Comparison of ENCODE assay signal across 15 cellular contexts in the genomic region with DNA sequence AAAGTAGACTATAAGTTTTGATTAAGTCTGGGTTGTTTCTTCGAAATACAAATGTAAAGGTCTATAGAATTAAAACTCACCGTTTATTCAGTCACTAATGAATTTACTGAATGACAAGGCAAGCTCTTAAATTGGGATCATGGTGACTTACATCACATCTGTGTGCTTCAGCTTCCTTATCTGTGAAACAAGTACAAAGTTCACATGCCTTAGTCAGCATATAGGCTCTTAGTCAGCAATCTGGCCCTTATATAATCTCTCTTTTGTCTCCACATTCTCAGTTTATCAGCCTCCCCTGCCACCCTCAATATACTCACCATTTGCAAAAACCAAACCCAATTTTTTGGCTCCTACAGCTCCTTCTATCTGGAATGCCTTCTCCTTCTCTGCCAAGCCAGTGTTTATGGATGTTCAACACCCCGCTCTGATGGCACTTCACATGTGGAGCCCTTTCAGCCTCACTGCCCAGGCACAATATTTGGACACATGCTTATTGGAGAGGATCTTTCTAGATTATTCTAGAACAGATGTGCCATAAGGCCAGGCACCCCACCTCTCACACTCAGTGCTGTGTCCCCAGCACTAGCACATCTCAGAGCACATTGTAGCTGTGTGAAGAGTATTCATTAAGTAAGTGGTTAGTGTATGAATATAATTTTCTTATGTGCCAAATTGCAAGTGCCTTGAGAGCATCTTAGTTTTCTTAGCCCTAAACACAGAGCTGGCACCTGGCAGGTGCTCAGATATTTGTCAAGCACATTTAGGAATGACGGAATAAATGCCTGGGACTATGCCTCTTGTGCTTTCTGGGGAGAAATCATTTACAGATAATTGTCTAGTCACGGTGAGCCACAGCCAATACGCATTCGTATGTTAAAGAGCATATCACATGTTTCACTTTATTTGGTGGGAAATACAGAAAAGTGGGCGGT. TPM values are rescaled to one million over a fixed set of nuclear protein-coding genes. Genes with fewer than 3 reads are reported as not detected.
DNase-seq lines count a peak whose midpoint lies in the region; ATAC-seq, FAIRE-seq and TF ChIP-seq lines count a peak whose summit lies in the region.
"Had no signal": no experiment of that assay in that cellular context is flagged by ENCODE, and none has a peak within 500 bp of the region (broad histone marks: within the 10 kb centered on the region; RNA-seq: fewer than 3 reads in every experiment).

No MANE protein-coding gene starts in this region.

- no peak overlapping the region for H2AFZ ChIP-seq in endothelial cell of umbilical vein (ENCODE audit: low read depth, low read length)

- no peaks in the 10 kb centered on the region for H3K36me3 Mint-ChIP-seq in activated T-helper 17 cell treated with anti-CD3 and anti-CD28 coated beads, Interleukin-2, amount 50 U/mL, for 72 hours (ENCODE audit: low read depth)

- CTCF ChIA-PET in Panc1 (lab: Charles Lee): no interaction called here
- CTCF ChIA-PET in endothelial cell of umbilical vein (lab: Charles Lee): interaction anchor here (0.8 to 9.6 kb wide), 3 partner anchors 9 to 17 kb away, joined by 3 to 284 read pairs (median 3); a partner anchor contains a TSS

- no peak for TF ChIP-seq CTCF in Panc1 (IDR thresholded peaks at IDR 0.05)
- TF ChIP-seq CTCF in endothelial cell of umbilical vein (IDR thresholded peaks at IDR 0.05; ENCODE audit: extremely low read depth in 1 of 2, insufficient read depth in 1 of 2, low read depth in 1 of 2, low read length in 2 of 2): no peak
- no peak for TF ChIP-seq CTCF in pancreas (IDR thresholded peaks at IDR 0.05)

- H4K20me1 ChIP-seq in endothelial cell of umbilical vein (replicated peaks; ENCODE audit: control insufficient read depth, extremely low read depth, insufficient read depth, low read length): no peaks in the 10 kb centered on the region

- POLR2A ChIA-PET in Panc1 (lab: Charles Lee) (no interaction called here), endothelial cell of umbilical vein (lab: Charles Lee) (interaction anchor here (0.9 kb wide), 1 partner anchor 17 kb away, joined by 3 read pairs; no protein-coding TSS in a partner anchor)

- dilution Hi-C loops in endothelial cell of umbilical vein (cut with MboI; ENCODE audit: extremely low pct_ligation_motif_present, low sequenced_read_pairs): no loop called here

- peak; percentile 31 for DNase-seq in DMS 273 (lab: John Stamatoyannopoulos, UW; ENCODE audit: unreplicated experiment)
- DNase-seq in DMS 273 treated with DMSO at 0.1 percent for 48 hours (lab: John Stamatoyannopoulos, UW): no peak
- DNase-seq in Panc1 (ENCODE audit: low read depth, low spot score): no peak
- peak; percentile 49 for DNase-seq in endothelial cell of umbilical vein (ENCODE audit: low read depth, low spot score)
- no peak for DNase-seq in pancreas
- DNase-seq in NCI-H1436 treated with DMSO at 0.1 percent for 48 hours (lab: John Stamatoyannopoulos, UW): no peak
- DNase-seq: 8988T; activated CD4-positive, alpha-beta T cell treated with anti-CD3 and anti-CD28 coated beads, Interleukin-2, amount 50 U/mL, for 1 hour; activated gamma-delta T cell; MG63; NCI-H526; SW 1271 had no signal

- no peak overlapping the region for H3K9ac ChIP-seq in endothelial cell of umbilical vein (replicated peaks; ENCODE audit: extremely low read depth, insufficient read depth, low read length)

- no peaks in the 10 kb centered on the region for H3K9me3 ChIP-seq in Panc1 (ENCODE audit: control insufficient read depth, insufficient read depth, low read depth, low read length)
- H3K9me3 ChIP-seq in endothelial cell of umbilical vein (replicated peaks; ENCODE audit: control insufficient read depth, insufficient read depth, low read length): no peaks in the 10 kb centered on the region
- no peaks in the 10 kb centered on the region for H3K9me3 ChIP-seq in pancreas
- H3K9me3 ChIP-seq: MG63 had no signal

- no peaks in the 10 kb centered on the region for H3K27me3 ChIP-seq in Panc1 (ENCODE audit: control insufficient read depth, insufficient read depth, low read length)
- no peaks in the 10 kb centered on the region for H3K27me3 ChIP-seq in endothelial cell of umbilical vein (ENCODE audit: control insufficient read depth in 2 of 2, insufficient read depth in 2 of 2, low read length in 2 of 2)
- H3K27me3 ChIP-seq in pancreas: no peaks in the 10 kb centered on the region
- H3K27me3 ChIP-seq: MG63 had no signal

- intact Hi-C loops in Panc1 (cut with micrococcal nuclease; ENCODE audit: unreplicated experiment): loop anchor here (10.0 kb wide), 1 partner anchor 82 kb away; no protein-coding TSS in a partner anchor
- intact Hi-C loops in endothelial cell of umbilical vein (cut with micrococcal nuclease): loop anchor here (10.0 kb wide), 1 partner anchor 282 kb away; no protein-coding TSS in a partner anchor
- intact Hi-C loops in pancreas (cut with DNase I): no loop called here

- peaks cover 16% of the 10 kb centered on the region for H3K27me3 Mint-ChIP-seq in activated T-helper 17 cell treated with anti-CD3 and anti-CD28 coated beads, Interleukin-2, amount 50 U/mL, for 72 hours

- no peaks in the 10 kb centered on the region for H3K79me2 ChIP-seq in endothelial cell of umbilical vein (ENCODE audit: control insufficient read depth, insufficient read depth, low read length)

- no peak overlapping the region for H3K4me3 Mint-ChIP-seq in activated T-helper 17 cell treated with anti-CD3 and anti-CD28 coated beads, Interleukin-2, amount 50 U/mL, for 72 hours

- WGBS in pancreas, 2 donors: 58 to 70% methylated on average over 8 of the region's 8 CpGs

- H3K27ac ChIP-seq in Panc1 (ENCODE audit: low read length) (peak overlapping the region; percentile 71), endothelial cell of umbilical vein (ENCODE audit: insufficient read depth, low read depth, low read length) (no peak overlapping the region), pancreas (no peak overlapping the region)

- no peak overlapping the region for H3K4me3 ChIP-seq in Panc1 (ENCODE audit: low read depth in 2 of 2, low read length in 2 of 2)
- H3K4me3 ChIP-seq in endothelial cell of umbilical vein (replicated peaks in 1 of 3; ENCODE audit: insufficient read depth in 1 of 3, low read depth in 1 of 3, low read length in 3 of 3): no peak overlapping the region
- no peak overlapping the region for H3K4me3 ChIP-seq in pancreas
- H3K4me3 ChIP-seq: MG63 had no signal

- ATAC-seq in Panc1 (peak; percentile 53; the same call in 1 of the 2 replicates), pancreas (peak; percentile 51 to 73 (median 72)), HG03521 (IDR thresholded peaks at IDR 0.05; ENCODE audit: unreplicated experiment) (no peak)
- no peak for ATAC-seq in activated T-helper 17 cell treated with anti-CD3 and anti-CD28 coated beads, Interleukin-2, amount 50 U/mL, for 72 hours (replicated peaks)

- H3K27ac Mint-ChIP-seq in activated T-helper 17 cell treated with anti-CD3 and anti-CD28 coated beads, Interleukin-2, amount 50 U/mL, for 72 hours: no peak overlapping the region

- no peak for TF ChIP-seq POLR2A in endothelial cell of umbilical vein (IDR thresholded peaks at IDR 0.05; ENCODE audit: low read depth, low read length)

- H3K4me1 ChIP-seq in Panc1 (ENCODE audit: control insufficient read depth, insufficient read depth, low read length) (peaks cover 65% of the 10 kb centered on the region), endothelial cell of umbilical vein (ENCODE audit: control insufficient read depth, extremely low read depth, insufficient read depth, low read length) (peaks cover 45% of the 10 kb centered on the region), pancreas (peaks cover 11 to 51% (median 50%) of the 10 kb centered on the region in 3 donors)

- H3K4me1 Mint-ChIP-seq in activated T-helper 17 cell treated with anti-CD3 and anti-CD28 coated beads, Interleukin-2, amount 50 U/mL, for 72 hours: no peaks in the 10 kb centered on the region

- FAIRE-seq in endothelial cell of umbilical vein (lab: Jason Lieb, UNC): no peak
- FAIRE-seq in pancreas (lab: Jason Lieb, UNC): no peak
- FAIRE-seq: colon had no signal

- no peaks in the 10 kb centered on the region for H3K9me3 Mint-ChIP-seq in activated T-helper 17 cell treated with anti-CD3 and anti-CD28 coated beads, Interleukin-2, amount 50 U/mL, for 72 hours

- H3K4me2 ChIP-seq in endothelial cell of umbilical vein (ENCODE audit: insufficient read depth, low read length): no peak overlapping the region

- BruUV-seq in Panc1 (replicated peaks; lab: Mats Ljungman, UMichigan) (no TSS peak), endothelial cell of umbilical vein (replicated peaks; lab: Mats Ljungman, UMichigan) (no TSS peak)

- H3K9me1 ChIP-seq in endothelial cell of umbilical vein (replicated peaks; ENCODE audit: control insufficient read depth, extremely low read depth, insufficient read depth, low read length): no peaks in the 10 kb centered on the region

- in situ Hi-C loops in Panc1 (cut with HindIII; ENCODE audit: low pct_unique_long_range_greater_than_20kb, low sequenced_read_pairs): no loop called here

- H3K36me3 ChIP-seq in Panc1 (ENCODE audit: control insufficient read depth, insufficient read depth, low read length): no peaks in the 10 kb centered on the region
- H3K36me3 ChIP-seq in endothelial cell of umbilical vein (ENCODE audit: control insufficient read depth in 2 of 2, extremely low read depth in 1 of 2, insufficient read depth in 2 of 2, low read length in 2 of 2): no peaks in the 10 kb centered on the region
- no peaks in the 10 kb centered on the region for H3K36me3 ChIP-seq in pancreas
- H3K36me3 ChIP-seq: MG63 had no signal

TF ChIP-seq in endothelial cell of umbilical vein, 7 proteins besides CTCF, POLR2A, EP300 and RAD21:
- no peak for TF ChIP-seq EZH2 (IDR thresholded peaks at IDR 0.05; ENCODE audit: borderline replicate concordance, low read depth, low read length, severe bottlenecking)
- peak; percentile 35 for TF ChIP-seq GATA2 (IDR thresholded peaks at IDR 0.05; ENCODE audit: insufficient read depth, insufficient read length, low read depth, low read length)
- no peak for TF ChIP-seq MYC (IDR thresholded peaks at IDR 0.05; ENCODE audit: low read depth, low read length)
TF ChIP-seq in endothelial cell of umbilical vein: peak in this region for 1.

RNA-seq across cellular contexts. Expression of a gene that starts 9.8 kb away (rescaled TPM):
- total RNA-seq in Panc1 (2021; ENCODE audit: unreplicated experiment) (204 TPM), endothelial cell of umbilical vein (703 and 734 TPM in 2 replicates), pancreas (100 to 1,000 TPM in 3 of 6 donors, 10 to 100 TPM in 3; 25.5 to 169 (median 101) TPM)
- polyA plus RNA-seq in Panc1 (2012; ENCODE audit: insufficient read length): 141 TPM
- polyA plus RNA-seq in endothelial cell of umbilical vein (588 and 591 TPM in 2 replicates), pancreas (100 to 1,000 TPM; 137 to 167 TPM)
- 325 and 368 TPM in 2 replicates for polyA plus RNA-seq in endothelial cell of umbilical vein (2011; cell fraction: cytosol; rRNA removed)
- 2,332 and 2,533 TPM in 2 replicates for polyA plus RNA-seq in endothelial cell of umbilical vein (2011; cell fraction: nucleus; rRNA removed)
- polyA plus RNA-seq in endothelial cell of umbilical vein (2012): 625 and 739 TPM in 2 replicates
- 1,649 and 1,751 TPM in 2 replicates for polyA minus RNA-seq in endothelial cell of umbilical vein
- 25.5 TPM for polyA minus RNA-seq in endothelial cell of umbilical vein (2011; cell fraction: cytosol; rRNA and poly(A)+ RNA removed)
- polyA minus RNA-seq in endothelial cell of umbilical vein (2011; cell fraction: nucleus; rRNA and poly(A)+ RNA removed): 1,355 and 1,366 TPM in 2 replicates
- total RNA-seq in activated T-helper 17 cell treated with anti-CD3 and anti-CD28 coated beads, Interleukin-2, amount 50 U/mL, for 72 hours: not detected

Comparison
In these comparisons a context has a peak if more than half of its experiments do, and no peak if none do; other contexts are left out.
1. DNase-seq: peak in DMS 273 (single experiment) and endothelial cell of umbilical vein (single experiment); none in DMS 273 treated with DMSO at 0.1 percent for 48 hours (single experiment), Panc1 (single experiment), pancreas (0 of 6) and NCI-H1436 treated with DMSO at 0.1 percent for 48 hours (single experiment).
2. ATAC-seq: peak in Panc1 (single experiment) and pancreas (4 of 4); none in HG03521 (single experiment) and activated T-helper 17 cell treated with anti-CD3 and anti-CD28 coated beads, Interleukin-2, amount 50 U/mL, for 72 hours (single experiment).
3. RNA of a gene that starts 9.8 kb away (total RNA-seq): 703 to 734 TPM in endothelial cell of umbilical vein, 204 TPM in Panc1 (single experiment) and 25.5 to 169 TPM in pancreas; not detected in activated T-helper 17 cell treated with anti-CD3 and anti-CD28 coated beads, Interleukin-2, amount 50 U/mL, for 72 hours; every median in the first group is over 10 times any median in the second.
4. intact Hi-C loops: an anchor here in Panc1 (10.0 kb wide) and endothelial cell of umbilical vein (10.0 kb wide); none called in pancreas.